In genomic region chr1:81312272-81312754, GRCh38 we compare ENCODE assay signal across 19 cellular contexts.
"Had no signal": no experiment of that assay in that cellular context is flagged by ENCODE, and none has a peak within 500 bp of the region (broad histone marks: within the 10 kb centered on the region; RNA-seq: fewer than 3 reads in every experiment).

No MANE protein-coding gene starts in this region.

- H3K27ac Mint-ChIP-seq: activated naive CD4-positive, alpha-beta T cell treated with anti-CD3 and anti-CD28 coated beads for 36 hours; activated naive CD8-positive, alpha-beta T cell treated with anti-CD3 and anti-CD28 coated beads, Interleukin-2, amount 50 U/mL, for 24 hours; activated T-helper 2 cell treated with anti-CD3 and anti-CD28 coated beads, Interferon-gamma antibody, Interleukin-2, Interleukin-4, amounts not matched to agents 10 μg/mL and 5 μg/mL and 100 μg/mL, durations not matched to agents 14 hours and 24 hours and 36 hours; natural killer cell treated with Interleukin-12 subunit alpha and Interleukin-12 subunit beta and Interleukin-15 and Interleukin-18, amount 100 ng/mL, for 72 hours; progenitor cell of endocrine pancreas; T-cell had no signal

- H3K27ac ChIP-seq: ascending aorta, skin epidermis, tibial nerve had no signal

- H3K9me3 Mint-ChIP-seq: activated naive CD4-positive, alpha-beta T cell treated with anti-CD3 and anti-CD28 coated beads for 36 hours; activated naive CD8-positive, alpha-beta T cell treated with anti-CD3 and anti-CD28 coated beads, Interleukin-2, amount 50 U/mL, for 24 hours; activated T-helper 2 cell treated with anti-CD3 and anti-CD28 coated beads, Interferon-gamma antibody, Interleukin-2, Interleukin-4, amounts not matched to agents 10 μg/mL and 5 μg/mL and 100 μg/mL, durations not matched to agents 14 hours and 24 hours and 36 hours; T-cell had no signal

- H3K9me3 ChIP-seq: ascending aorta, right atrium auricular region, tibial nerve had no signal

- H3K36me3 Mint-ChIP-seq: natural killer cell treated with Interleukin-12 subunit alpha and Interleukin-12 subunit beta and Interleukin-15 and Interleukin-18, amount 100 ng/mL, for 72 hours; T-cell had no signal

- H3K27me3 ChIP-seq: ascending aorta, right atrium auricular region, tibial nerve had no signal

- H3K4me1 ChIP-seq: ascending aorta, tibial nerve had no signal

- H3K4me1 Mint-ChIP-seq: activated naive CD8-positive, alpha-beta T cell treated with anti-CD3 and anti-CD28 coated beads, Interleukin-2, amount 50 U/mL, for 24 hours; T-cell had no signal

- H3K4me3 ChIP-seq: ascending aorta, right atrium auricular region, skin epidermis, tibial nerve had no signal

- ATAC-seq: activated naive CD8-positive, alpha-beta T cell treated with anti-CD3 and anti-CD28 coated beads, Interleukin-2, amount 50 U/mL, for 24 hours; esophagus mucosa; natural killer cell treated with Interleukin-12 subunit alpha and Interleukin-12 subunit beta and Interleukin-15 and Interleukin-18, amount 100 ng/mL, for 72 hours; T-cell had no signal

- H3K36me3 ChIP-seq: ascending aorta, right atrium auricular region, tibial nerve had no signal

- H3K27me3 Mint-ChIP-seq: activated naive CD8-positive, alpha-beta T cell treated with anti-CD3 and anti-CD28 coated beads, Interleukin-2, amount 50 U/mL, for 24 hours; natural killer cell treated with Interleukin-12 subunit alpha and Interleukin-12 subunit beta and Interleukin-15 and Interleukin-18, amount 100 ng/mL, for 72 hours had no signal

- H3K4me3 Mint-ChIP-seq: activated naive CD4-positive, alpha-beta T cell treated with anti-CD3 and anti-CD28 coated beads for 36 hours; activated naive CD8-positive, alpha-beta T cell treated with anti-CD3 and anti-CD28 coated beads, Interleukin-2, amount 50 U/mL, for 24 hours; natural killer cell treated with Interleukin-12 subunit alpha and Interleukin-12 subunit beta and Interleukin-15 and Interleukin-18, amount 100 ng/mL, for 72 hours; T-cell had no signal

- DNase-seq: activated CD4-positive, alpha-beta T cell treated with anti-CD3 and anti-CD28 coated beads, Interleukin-2, amount 50 U/mL, for 4 hours; activated CD4-positive, CD25-positive, alpha-beta regulatory T cell treated with anti-CD3 and anti-CD28 coated beads, Interleukin-2, amount 50 U/mL, for 72 hours; activated naive CD4-positive, alpha-beta T cell treated with anti-CD3 and anti-CD28 coated beads for 36 hours; activated naive CD8-positive, alpha-beta T cell treated with anti-CD3 and anti-CD28 coated beads, Interleukin-2, amount 50 U/mL, for 24 hours; dermis blood vessel endothelial cell; mesenchymal stem cell; stimulated activated CD4-positive, alpha-beta T cell treated with anti-CD3 and anti-CD28 coated beads, Interleukin-4, amount 100 ng/mL, for 24 hours; stimulated activated naive CD4-positive, alpha-beta T cell; substantia nigra; T-cell; T1000 had no signal
